In the genomic region with DNA sequence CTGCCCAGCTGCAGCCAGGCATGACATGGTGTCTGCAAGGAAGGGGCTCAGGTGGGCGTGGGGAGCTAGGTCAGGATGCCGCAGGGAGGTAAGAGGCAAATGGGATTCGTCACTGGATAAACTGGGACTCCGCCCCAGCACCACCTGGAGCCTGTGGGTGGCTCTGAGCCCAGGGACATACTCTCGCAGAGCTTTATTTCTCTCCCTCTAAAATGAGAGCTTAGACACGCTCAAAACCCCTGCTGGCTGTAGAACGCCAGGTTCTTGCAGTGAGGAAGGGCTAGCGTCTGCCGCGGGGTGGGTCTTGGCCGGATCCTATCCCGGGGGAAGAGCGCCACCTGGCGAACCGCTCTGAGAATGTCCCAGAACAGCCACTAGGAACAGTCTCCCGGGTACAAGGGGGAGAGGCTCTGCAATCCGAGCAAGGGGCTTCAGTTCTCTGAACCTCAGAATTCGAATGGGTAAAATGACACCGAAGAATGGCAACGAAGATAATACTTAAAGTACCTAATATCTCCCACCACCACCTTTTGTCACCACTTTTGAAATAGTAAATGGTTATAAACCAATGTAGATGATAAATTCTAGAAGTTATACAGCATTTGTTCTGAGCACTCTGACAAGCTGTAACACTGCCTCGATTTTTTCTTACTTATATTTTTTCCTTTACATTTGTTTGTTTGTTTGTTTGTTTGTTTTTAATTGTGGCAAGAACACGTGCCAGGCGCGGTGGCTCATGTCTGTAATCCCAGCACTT, we compare ENCODE assay signal across 9 cellular contexts. TPM values are rescaled to one million over a fixed set of nuclear protein-coding genes. Genes with fewer than 3 reads are reported as not detected.
DNase-seq lines count a peak whose midpoint lies in the region; ATAC-seq and TF ChIP-seq lines count a peak whose summit lies in the region.
"Had no signal": no experiment of that assay in that cellular context is flagged by ENCODE, and none has a peak within 500 bp of the region (broad histone marks: within the 10 kb centered on the region; RNA-seq: fewer than 3 reads in every experiment).

No MANE protein-coding gene starts in this region.

- H4K20me1 ChIP-seq in BLaER1, result no peaks in the 10 kb centered on the region

- peak; percentile 61 for TF ChIP-seq CTCF in HL-60 (IDR thresholded peaks at IDR 0.05; ENCODE audit: insufficient read depth, low read length)
- peak; percentile 87 for TF ChIP-seq CTCF in mucosa of descending colon (IDR thresholded peaks at IDR 0.05)

- H3K27me3 ChIP-seq in BLaER1 (no peaks in the 10 kb centered on the region), HL-60 (ENCODE audit: insufficient read depth, poor library complexity, severe bottlenecking) (no peaks in the 10 kb centered on the region), NT2/D1 (ENCODE audit: insufficient read depth, insufficient read length) (peaks cover 5% of the 10 kb centered on the region)

- ATAC-seq in GM19328 (IDR thresholded peaks at IDR 0.05; ENCODE audit: unreplicated experiment) (peak; percentile 90), mucosa of descending colon (peak; percentile 98)

- H3K4me1 ChIP-seq in BLaER1 (peaks cover 4% of the 10 kb centered on the region; the same call in 1 of the 2 replicates), NT2/D1 (ENCODE audit: insufficient read depth, insufficient read length) (no peaks in the 10 kb centered on the region), mucosa of descending colon (ENCODE audit: low read depth) (peaks cover 4% of the 10 kb centered on the region)

- H3K4me3 ChIP-seq in BLaER1, result no peak overlapping the region
- H3K4me3 ChIP-seq in HL-60 (replicated peaks; ENCODE audit: insufficient read depth, low read length), result no peak overlapping the region
- H3K4me3 ChIP-seq in NT2/D1 (ENCODE audit: insufficient read length, low read depth), result peak overlapping the region; percentile 22
- no peak overlapping the region for H3K4me3 ChIP-seq in mucosa of descending colon
- H3K4me3 ChIP-seq: SK-N-MC had no signal

- no peaks in the 10 kb centered on the region for H3K9me3 ChIP-seq in BLaER1
- no peaks in the 10 kb centered on the region for H3K9me3 ChIP-seq in NT2/D1 (ENCODE audit: insufficient read depth, low read length)
- H3K9me3 ChIP-seq in mucosa of descending colon, result no peaks in the 10 kb centered on the region

- H3K27ac ChIP-seq in BLaER1 (no peak overlapping the region), HL-60 (replicated peaks) (no peak overlapping the region), epithelial cell of prostate (peak overlapping the region; percentile 61)
- H3K27ac ChIP-seq: SK-N-MC had no signal

- DNase-seq in HL-60 (ENCODE audit: low read depth in 1 of 2, low spot score in 1 of 2) (peak; percentile 49 to 68), NT2/D1 (ENCODE audit: low read depth, low spot score) (peak; percentile 83), activated T-cell treated with anti-CD3 and anti-CD28 coated beads for 24 hours (ENCODE audit: low read depth) (peak; percentile 68), epithelial cell of prostate (ENCODE audit: low read depth, low spot score) (peak; percentile 77), mucosa of descending colon (peak; percentile 79 to 86 (median 85))
- peak; percentile 62 to 69 for DNase-seq in stimulated activated CD8-positive, alpha-beta memory T cell treated with anti-CD3 and anti-CD28 coated beads, Interleukin-2, amount 100 ng/mL, for 48 hours (ENCODE audit: low read depth in 2 of 2)

- peak overlapping the region; percentile 20 for H3K4me2 ChIP-seq in BLaER1

- H3K36me3 ChIP-seq in BLaER1, result no peaks in the 10 kb centered on the region
- H3K36me3 ChIP-seq in NT2/D1 (ENCODE audit: insufficient read depth, insufficient read length, low read length), result no peaks in the 10 kb centered on the region
- H3K36me3 ChIP-seq in mucosa of descending colon (ENCODE audit: low read depth), result no peaks in the 10 kb centered on the region

- intact Hi-C loops in mucosa of descending colon (cut with DNase I, micrococcal nuclease), result loop anchor here (5.0 kb wide), 3 partner anchors 235 to 330 kb away; no protein-coding TSS in a partner anchor

- H3K9ac ChIP-seq in BLaER1 (no peak overlapping the region), NT2/D1 (ENCODE audit: insufficient read length, low read depth) (peak overlapping the region; percentile 27)

RNA-seq across cellular contexts. Expression of a gene that starts 53.2 kb away (rescaled TPM):
- 1 to 10 TPM; 6.4 to 9.0 (median 8.6) TPM for total RNA-seq in mucosa of descending colon
